ENCODE assay signal across 27 cellular contexts in genomic region chr2:164438490-164439205, GRCh38.
"Had no signal": no experiment of that assay in that cellular context is flagged by ENCODE, and none has a peak within 500 bp of the region (broad histone marks: within the 10 kb centered on the region; RNA-seq: fewer than 3 reads in every experiment).

No MANE protein-coding gene starts in this region.

- H3K4me3 Mint-ChIP-seq: activated naive CD8-positive, alpha-beta T cell; activated T-cell treated with anti-CD3 and anti-CD28 coated beads, Interleukin-2, amount 50 U/mL, for 4 hours; central memory CD8-positive, alpha-beta T cell; effector memory CD8-positive, alpha-beta T cell; nephron progenitor cell had no signal

- H3K36me3 Mint-ChIP-seq: activated naive CD8-positive, alpha-beta T cell had no signal

- H3K27ac ChIP-seq: adrenal gland, ascending aorta, breast epithelium, colonic mucosa, dorsolateral prefrontal cortex, esophagus squamous epithelium, gastroesophageal sphincter, sigmoid colon, testis, vagina had no signal

- H3K4me1 Mint-ChIP-seq: central memory CD8-positive, alpha-beta T cell; nephron progenitor cell had no signal

- H3K4me1 ChIP-seq: adrenal gland, ascending aorta, breast epithelium, colonic mucosa, esophagus squamous epithelium, gastroesophageal sphincter, sigmoid colon, testis, vagina had no signal

- ATAC-seq: activated T-cell treated with anti-CD3 and anti-CD28 coated beads, Interleukin-2, amount 50 U/mL, for 4 hours; effector memory CD8-positive, alpha-beta T cell; gastroesophageal sphincter; left cardiac atrium had no signal

- H3K9me3 ChIP-seq: adrenal gland, ascending aorta, breast epithelium, colonic mucosa, esophagus squamous epithelium, gastroesophageal sphincter, sigmoid colon, testis, vagina had no signal

- H3K27me3 Mint-ChIP-seq: activated naive CD8-positive, alpha-beta T cell; central memory CD8-positive, alpha-beta T cell; effector memory CD8-positive, alpha-beta T cell had no signal

- H3K4me3 ChIP-seq: adrenal gland, ascending aorta, breast epithelium, colonic mucosa, dorsolateral prefrontal cortex, esophagus squamous epithelium, gastroesophageal sphincter, sigmoid colon, smooth muscle cell, testis, vagina had no signal

- H3K27me3 ChIP-seq: adrenal gland, ascending aorta, breast epithelium, colonic mucosa, esophagus squamous epithelium, gastroesophageal sphincter, sigmoid colon, testis, vagina had no signal

- H3K27ac Mint-ChIP-seq: activated naive CD8-positive, alpha-beta T cell; activated T-helper 2 cell treated with anti-CD3 and anti-CD28 coated beads, Interferon-gamma antibody, Interleukin-2, Interleukin-4, amounts not matched to agents 10 μg/mL and 5 μg/mL and 100 μg/mL, durations not matched to agents 14 hours and 24 hours and 36 hours; effector memory CD8-positive, alpha-beta T cell; nephron progenitor cell had no signal

- H3K36me3 ChIP-seq: adrenal gland, ascending aorta, breast epithelium, colonic mucosa, esophagus squamous epithelium, gastroesophageal sphincter, sigmoid colon, vagina had no signal

- DNase-seq: activated CD8-positive, alpha-beta memory T cell treated with anti-CD3 and anti-CD28 coated beads, Interleukin-2, amount 50 U/mL, for 48 hours; activated naive CD4-positive, alpha-beta T cell; activated T-cell treated with anti-CD3 and anti-CD28 coated beads, Interleukin-2, amount 50 U/mL, for 4 hours; adrenal gland; colonic mucosa; dorsolateral prefrontal cortex; effector memory CD8-positive, alpha-beta T cell; esophagus squamous epithelium; head of caudate nucleus; hypothalamus; left cardiac atrium; nephron progenitor cell; occipital lobe; posterior cingulate gyrus; sigmoid colon; stimulated activated CD4-positive, alpha-beta T cell treated with anti-CD3 and anti-CD28 coated beads, Interleukin-2, amount 100 ng/mL, for 48 hours; stimulated activated naive CD4-positive, alpha-beta T cell; testis; trophoblast cell had no signal

- H3K9me3 Mint-ChIP-seq: activated T-cell treated with anti-CD3 and anti-CD28 coated beads, Interleukin-2, amount 50 U/mL, for 4 hours; nephron progenitor cell had no signal
